Comparison of ENCODE assay signal across 18 cellular contexts in genomic region chr2:176545627-176546026, GRCh38.
"Had no signal": no experiment of that assay in that cellular context is flagged by ENCODE, and none has a peak within 500 bp of the region (broad histone marks: within the 10 kb centered on the region; RNA-seq: fewer than 3 reads in every experiment).

No MANE protein-coding gene starts in this region.

- H3K4me1 ChIP-seq: thyroid gland had no signal

- H3K27me3 ChIP-seq: suprapubic skin, thyroid gland had no signal

- ATAC-seq: effector memory CD8-positive, alpha-beta T cell; naive thymus-derived CD4-positive, alpha-beta T cell; stimulated activated effector memory CD8-positive, alpha-beta T cell treated with anti-CD3 and anti-CD28 coated beads, Interleukin-12 subunit alpha, Interleukin-12 subunit beta, amount 100 ng/mL, for 72 hours; stimulated activated naive CD8-positive, alpha-beta T cell treated with anti-CD3 and anti-CD28 coated beads, Interleukin-15, Interleukin-2, amounts not matched to agents 100 U/mL and 50 U/mL, for 24 hours had no signal

- H3K27ac ChIP-seq: neutrophil, suprapubic skin, thyroid gland had no signal

- DNase-seq: cerebellar nuclear complex; effector memory CD8-positive, alpha-beta T cell; erythroblast; head of caudate nucleus; hippocampal formation; mesendoderm; naive thymus-derived CD4-positive, alpha-beta T cell; nephron progenitor cell; right cardiac atrium; stimulated activated CD4-positive, alpha-beta T cell treated with anti-CD3 and anti-CD28 coated beads, Interleukin-4, amount 100 ng/mL, for 1 hour; stimulated activated CD8-positive, alpha-beta memory T cell treated with anti-CD3 and anti-CD28 coated beads, Interleukin-4, amount 100 ng/mL, for 48 hours; stimulated activated naive CD8-positive, alpha-beta T cell treated with anti-CD3 and anti-CD28 coated beads, Interleukin-15, Interleukin-2, amounts not matched to agents 100 U/mL and 50 U/mL, for 24 hours; thyroid gland had no signal

- H3K4me3 ChIP-seq: suprapubic skin, thyroid gland had no signal

- FAIRE-seq: colon, urothelium cell line had no signal

- H3K9me3 ChIP-seq: neutrophil, suprapubic skin, thyroid gland had no signal

- H3K36me3 ChIP-seq: neutrophil, suprapubic skin, thyroid gland had no signal
